Comparison of ENCODE assay signal across 9 cellular contexts in genomic region chr20:47540443-47541354, GRCh38. TPM values are rescaled to one million over a fixed set of nuclear protein-coding genes. Genes with fewer than 3 reads are reported as not detected.
DNase-seq lines count a peak whose midpoint lies in the region; ATAC-seq and TF ChIP-seq lines count a peak whose summit lies in the region.
"Had no signal": no experiment of that assay in that cellular context is flagged by ENCODE, and none has a peak within 500 bp of the region (broad histone marks: within the 10 kb centered on the region; RNA-seq: fewer than 3 reads in every experiment).

No MANE protein-coding gene starts in this region.

- H3K23ac ChIP-seq in H9 (ENCODE audit: insufficient read length, low read depth, low read length), result no peak overlapping the region

- no peak overlapping the region for H4K91ac ChIP-seq in H9 (ENCODE audit: insufficient read length, low read depth, low read length)

- H3K4me1 Mint-ChIP-seq in natural killer cell, result peaks cover 50 to 61% of the 10 kb centered on the region in 2 donors
- H3K4me1 Mint-ChIP-seq in H9, result peaks cover 33 to 42% of the 10 kb centered on the region in 2 experiments

- DNase-seq in COLO829 (ENCODE audit: low spot score) (peak; percentile 25), Kasumi-1 (lab: John Stamatoyannopoulos, UW) (peak; percentile 45 to 69), natural killer cell (no peak), Right ventricle myocardium superior (no peak), H9 (no peak)

- peak overlapping the region; percentile 87 for H3K27ac ChIP-seq in VCaP
- no peak overlapping the region for H3K27ac ChIP-seq in H9 (ENCODE audit: insufficient read length, low read depth, low read length)

- no peak overlapping the region for H2BK15ac ChIP-seq in H9 (ENCODE audit: low read depth, low read length)

- H3K9me3 ChIP-seq in H9 (ENCODE audit: control insufficient read depth, low read depth, low read length), result no peaks in the 10 kb centered on the region

- no peak overlapping the region for H3K56ac ChIP-seq in H9 (ENCODE audit: insufficient read length, low read depth, low read length)

- no peak overlapping the region for H2BK12ac ChIP-seq in H9 (ENCODE audit: insufficient read length, low read depth, low read length)

- H2AFZ ChIP-seq in H9 (ENCODE audit: low read length), result no peak overlapping the region

- H2AK5ac ChIP-seq in H9 (ENCODE audit: insufficient read length, low read length), result no peak overlapping the region

- no peaks in the 10 kb centered on the region for H3K9me3 Mint-ChIP-seq in natural killer cell
- H3K9me3 Mint-ChIP-seq in H9, result no peaks in the 10 kb centered on the region
- H3K9me3 Mint-ChIP-seq: T-helper 1 cell treated with Interleukin-12 subunit alpha and Interleukin-12 subunit beta and Interleukin-4 antibody, amounts not matched to agents 30 μg/mL and 1 μg/mL, for 36 hours had no signal

- no peaks in the 10 kb centered on the region for H3K27me3 ChIP-seq in H9 (ENCODE audit: insufficient read depth, low read length)

- no peak overlapping the region for H3K9ac ChIP-seq in H9 (ENCODE audit: extremely low read depth, insufficient read length, low read length)

- H4K8ac ChIP-seq in H9 (replicated peaks; ENCODE audit: insufficient read length, low read depth, low read length), result no peak overlapping the region

- H3K4me1 ChIP-seq in H9 (ENCODE audit: insufficient read depth, low read length), result no peaks in the 10 kb centered on the region; the same call in 1 of the 2 replicates

- no peaks in the 10 kb centered on the region for H4K20me1 ChIP-seq in H9 (ENCODE audit: control insufficient read depth, insufficient read depth, insufficient read length)

- H3K36me3 Mint-ChIP-seq in natural killer cell (no peaks in the 10 kb centered on the region), H9 (ENCODE audit: insufficient read depth in 1 of 3, low read depth in 3 of 3) (peaks cover 0 to 4% (median 0%) of the 10 kb centered on the region in 3 experiments; a peak in 2 of 7 replicates)

- H2BK20ac ChIP-seq in H9 (ENCODE audit: low read depth, low read length, poor library complexity, severe bottlenecking), result no peak overlapping the region

- no peak overlapping the region for H3K4me2 ChIP-seq in H9 (ENCODE audit: insufficient read depth, insufficient read length, low read length)

- no peak overlapping the region for H3K4me3 Mint-ChIP-seq in natural killer cell
- no peak overlapping the region for H3K4me3 Mint-ChIP-seq in H9
- H3K4me3 Mint-ChIP-seq: T-helper 1 cell treated with Interleukin-12 subunit alpha and Interleukin-12 subunit beta and Interleukin-4 antibody, amounts not matched to agents 30 μg/mL and 1 μg/mL, for 36 hours had no signal

- no peak overlapping the region for H2BK5ac ChIP-seq in H9 (ENCODE audit: insufficient read length, low read length)

- ATAC-seq in natural killer cell (peak in 1 of 3 donors; percentile 29), GM18873 (IDR thresholded peaks at IDR 0.05; ENCODE audit: low FRiP score, unreplicated experiment) (no peak), Right ventricle myocardium superior (ENCODE audit: poor library complexity) (no peak), HG02610 (IDR thresholded peaks at IDR 0.05; ENCODE audit: unreplicated experiment) (no peak)

- no peak for TF ChIP-seq CTCF in VCaP (conservative IDR thresholded peaks at IDR 0.05)
- TF ChIP-seq CTCF in natural killer cell (IDR thresholded peaks at IDR 0.05), result no peak
- TF ChIP-seq CTCF in H9 (conservative IDR thresholded peaks at IDR 0.05), result no peak

- H3K27ac Mint-ChIP-seq in natural killer cell (peak overlapping the region; percentile 27 to 55), H9 (peak overlapping the region in 1 of 3 experiments; percentile 58; a peak in 3 of 7 replicates)
- H3K27ac Mint-ChIP-seq: T-helper 1 cell treated with Interleukin-12 subunit alpha and Interleukin-12 subunit beta and Interleukin-4 antibody, amounts not matched to agents 30 μg/mL and 1 μg/mL, for 36 hours had no signal

- no CpG with 5 or more reads among the region's 5 CpGs for WGBS in H9 (ENCODE audit: extremely low coverage, insufficient read length, low lambda C conversion rate)

- no peak overlapping the region for H3K14ac ChIP-seq in H9 (ENCODE audit: insufficient read depth, low read length)

- peaks cover 13% of the 10 kb centered on the region for H3K79me1 ChIP-seq in H9 (ENCODE audit: insufficient read depth, low read depth, low read length, poor library complexity, severe bottlenecking)

- H3K23me2 ChIP-seq in H9 (ENCODE audit: insufficient read length, low read depth, low read length, poor library complexity, severe bottlenecking), result no peaks in the 10 kb centered on the region

- H3K4ac ChIP-seq in H9 (ENCODE audit: low read depth, low read length), result no peak overlapping the region

- H3K27me3 Mint-ChIP-seq in natural killer cell (ENCODE audit: low read depth in 2 of 2) (no peaks in the 10 kb centered on the region), H9 (ENCODE audit: low read depth) (no peaks in the 10 kb centered on the region)

- H3K18ac ChIP-seq in H9 (ENCODE audit: insufficient read length, low read depth, low read length), result no peak overlapping the region

- no peak overlapping the region for H3T11ph ChIP-seq in H9 (ENCODE audit: low read length)

- H4K5ac ChIP-seq in H9 (ENCODE audit: insufficient read length, low read depth, low read length), result no peak overlapping the region

- intact Hi-C loops in natural killer cell (cut with micrococcal nuclease) (no loop called here), Right ventricle myocardium superior (cut with DNase I) (no loop called here)

- peaks cover 9% of the 10 kb centered on the region; the same call in 1 of the 2 replicates for H3K79me2 ChIP-seq in H9 (ENCODE audit: insufficient read depth, low read length)

- H2BK120ac ChIP-seq in H9 (ENCODE audit: low read depth, low read length, poor library complexity, severe bottlenecking), result no peak overlapping the region

RNA-seq across cellular contexts. Expression of gene NCOA3, which starts 39.0 kb away (rescaled TPM):
- total RNA-seq in natural killer cell (10 to 100 TPM; 44.3 to 63.3 (median 57.8) TPM), Right ventricle myocardium superior (19.1 TPM), H9 (2021) (22.3 and 23.3 TPM in 2 replicates)

Comparison
In these comparisons a context has a peak if more than half of its experiments do, and no peak if none do; other contexts are left out.
1. DNase-seq: peak in COLO829 (single experiment) and Kasumi-1 (2 of 2); none in natural killer cell (single experiment), Right ventricle myocardium superior (single experiment) and H9 (single experiment).